ENCODE assay signal across 19 cellular contexts in genomic region chr2:31217465-31218200, GRCh38. TPM values are rescaled to one million over a fixed set of nuclear protein-coding genes. Genes with fewer than 3 reads are reported as not detected.
A peak's percentile ranks its signal among the peaks of the same experiment; 100 is the strongest.
DNase-seq lines count a peak whose midpoint lies in the region; ATAC-seq, FAIRE-seq and TF ChIP-seq lines count a peak whose summit lies in the region.
"Had no signal": no experiment of that assay in that cellular context is flagged by ENCODE, and none has a peak within 500 bp of the region (broad histone marks: within the 10 kb centered on the region; RNA-seq: fewer than 3 reads in every experiment).

TSS of gene CAPN14 (minus strand) at chr2:31217515. CDS start at chr2:31205447, 12,068 bp downstream.

- no peak for FAIRE-seq in frontal cortex (lab: Jason Lieb, UNC)

- peak; percentile 38 for ATAC-seq in GM18868 (IDR thresholded peaks at IDR 0.05; ENCODE audit: unreplicated experiment)
- ATAC-seq: left ventricle myocardium superior, sciatic nerve had no signal

- H3K23ac ChIP-seq in mesendoderm (ENCODE audit: low read length) = no peak within 1 kb of the TSS

- H2BK15ac ChIP-seq in mesendoderm (replicated peaks; ENCODE audit: low read depth) = no peak within 1 kb of the TSS

- no peak within 1 kb of the TSS for H4K5ac ChIP-seq in mesendoderm (ENCODE audit: low read length)

- H3K4ac ChIP-seq in mesendoderm (ENCODE audit: low read depth, low read length) = no peak within 1 kb of the TSS

- peaks cover 90 to 100% (median 99%) of the 10 kb centered on the region in 10 experiments for H3K4me1 ChIP-seq in BLaER1 treated with 17β-estradiol and CSF1 and Interleukin-3, amounts not matched to agents 10 nM and 100 nM
- peaks cover 5% of the 10 kb centered on the region for H3K4me1 ChIP-seq in mesendoderm (ENCODE audit: control insufficient read depth, low read depth, low read length)
- H3K4me1 ChIP-seq in Caco-2 = 0 out of 2 replicates have a peak, but pooled peaks cover 7% of the 10 kb centered on the region
- H3K4me1 ChIP-seq: SJSA1 had no signal

- H3K56ac ChIP-seq in mesendoderm (ENCODE audit: low read length) = no peak within 1 kb of the TSS

- POLR2A ChIA-PET in Caco-2 (lab: Charles Lee) = no interaction called here

- no peak for TF ChIP-seq CTCF in Caco-2 (IDR thresholded peaks at IDR 0.05; ENCODE audit: insufficient read depth in 1 of 2, low read depth in 1 of 2, low read length in 1 of 2, severe bottlenecking in 1 of 2, unreplicated experiment in 1 of 2)

- no peaks in the 10 kb centered on the region for H3K9me3 ChIP-seq in BLaER1 treated with 17β-estradiol and CSF1 and Interleukin-3, amounts not matched to agents 10 nM and 100 nM (replicated peaks in 1 of 11)
- no peaks in the 10 kb centered on the region for H3K9me3 ChIP-seq in Caco-2
- H3K9me3 ChIP-seq: SJSA1, tibial nerve had no signal

- CTCF ChIA-PET in Caco-2 (lab: Charles Lee) = no interaction called here

- H3K27me3 ChIP-seq in BLaER1 treated with 17β-estradiol and CSF1 and Interleukin-3, amounts not matched to agents 10 nM and 100 nM = no peaks in the 10 kb centered on the region
- H3K27me3 ChIP-seq in mesendoderm (ENCODE audit: insufficient read depth, low read length, poor library complexity) = no peaks in the 10 kb centered on the region
- H3K27me3 ChIP-seq in Caco-2 (replicated peaks; ENCODE audit: control insufficient read depth, insufficient read depth, low read length) = no peaks in the 10 kb centered on the region; the same call in 1 of the 2 replicates
- H3K27me3 ChIP-seq: tibial nerve had no signal

- no TSS peak for BruUV-seq in Caco-2 (replicated peaks; lab: Mats Ljungman, UMichigan)

- peak within 1 kb of the TSS in 8 of 11 experiments; percentile 80 to 86 (median 84); a peak in 16 of 22 replicates for H3K9ac ChIP-seq in BLaER1 treated with 17β-estradiol and CSF1 and Interleukin-3, amounts not matched to agents 10 nM and 100 nM
- no peak within 1 kb of the TSS for H3K9ac ChIP-seq in mesendoderm (ENCODE audit: low read length)

- intact Hi-C loops in Caco-2 (cut with micrococcal nuclease; ENCODE audit: unreplicated experiment) = no loop called here

- WGBS in mesendoderm (ENCODE audit: extremely low coverage, insufficient coverage, low lambda C conversion rate) = no CpG with 5 or more reads among the region's 6 CpGs

- no peak within 1 kb of the TSS for H2BK120ac ChIP-seq in mesendoderm (ENCODE audit: low read depth, low read length)

- H3K36me3 Mint-ChIP-seq in T-helper 2 cell treated with Interferon-gamma antibody and Interleukin-4, amounts not matched to agents 5 μg/mL and 100 μg/mL, for 36 hours (ENCODE audit: low read depth) = no peaks in the 10 kb centered on the region
- no peaks in the 10 kb centered on the region for H3K36me3 Mint-ChIP-seq in Caco-2 (ENCODE audit: insufficient read depth, unreplicated experiment)

- peaks cover 54% of the 10 kb centered on the region for H3K4me1 Mint-ChIP-seq in T-helper 2 cell treated with Interferon-gamma antibody and Interleukin-4, amounts not matched to agents 5 μg/mL and 100 μg/mL, for 36 hours (ENCODE audit: low read depth)
- no peaks in the 10 kb centered on the region for H3K4me1 Mint-ChIP-seq in Caco-2 (ENCODE audit: low read depth, unreplicated experiment)

- no peak for DNase-seq in T-helper 2 cell treated with Interferon-gamma antibody and Interleukin-4, amounts not matched to agents 5 μg/mL and 100 μg/mL, for 36 hours (ENCODE audit: low spot score)
- DNase-seq in mesendoderm = peak; percentile 51
- DNase-seq in frontal cortex (ENCODE audit: low spot score in 2 of 2) = no peak
- DNase-seq in NCI-H1417 treated with DMSO at 0.1 percent for 48 hours (lab: John Stamatoyannopoulos, UW) = no peak
- no peak for DNase-seq in Caco-2
- no peak for DNase-seq in NCI-H748 (lab: John Stamatoyannopoulos, UW; ENCODE audit: unreplicated experiment)
- DNase-seq: activated gamma-delta T cell; dermis blood vessel endothelial cell; H7; IMR-90; left ventricle myocardium superior; NCI-H1092; NCI-H2171; stimulated activated CD4-positive, alpha-beta T cell treated with anti-CD3 and anti-CD28 coated beads, Interleukin-4, amount 100 ng/mL, for 1 hour had no signal

- H3K27ac ChIP-seq in BLaER1 treated with 17β-estradiol and CSF1 and Interleukin-3, amounts not matched to agents 10 nM and 100 nM = peak within 1 kb of the TSS; percentile 93 to 99 (median 95)
- H3K27ac ChIP-seq in mesendoderm (ENCODE audit: low read depth, low read length) = no peak within 1 kb of the TSS
- H3K27ac ChIP-seq: SJSA1 had no signal

- no peaks in the 10 kb centered on the region for H3K79me2 ChIP-seq in mesendoderm (ENCODE audit: control insufficient read depth, insufficient read depth, low read length)

- peak within 1 kb of the TSS; percentile 69 for H3K27ac Mint-ChIP-seq in T-helper 2 cell treated with Interferon-gamma antibody and Interleukin-4, amounts not matched to agents 5 μg/mL and 100 μg/mL, for 36 hours
- H3K27ac Mint-ChIP-seq in Caco-2 (ENCODE audit: unreplicated experiment) = no peak within 1 kb of the TSS

- no peaks in the 10 kb centered on the region for H3K36me3 ChIP-seq in BLaER1 treated with 17β-estradiol and CSF1 and Interleukin-3, amounts not matched to agents 10 nM and 100 nM
- H3K36me3 ChIP-seq in mesendoderm (ENCODE audit: control insufficient read depth, insufficient read depth, low read length) = no peaks in the 10 kb centered on the region
- no peaks in the 10 kb centered on the region for H3K36me3 ChIP-seq in Caco-2 (ENCODE audit: control insufficient read depth, insufficient read depth, low read length)
- H3K36me3 ChIP-seq: SJSA1, tibial nerve had no signal

- H4K20me1 ChIP-seq in BLaER1 treated with 17β-estradiol and CSF1 and Interleukin-3, amounts not matched to agents 10 nM and 100 nM = no peaks in the 10 kb centered on the region

- no peak within 1 kb of the TSS for H4K8ac ChIP-seq in mesendoderm (ENCODE audit: low read depth, low read length)

- peaks cover 9% of the 10 kb centered on the region for H3K27me3 Mint-ChIP-seq in T-helper 2 cell treated with Interferon-gamma antibody and Interleukin-4, amounts not matched to agents 5 μg/mL and 100 μg/mL, for 36 hours (ENCODE audit: low read depth)
- H3K27me3 Mint-ChIP-seq in Caco-2 (ENCODE audit: insufficient read depth, unreplicated experiment) = peaks cover 9% of the 10 kb centered on the region

- H2BK5ac ChIP-seq in mesendoderm (ENCODE audit: low read length) = no peak within 1 kb of the TSS

- H3K79me1 ChIP-seq in mesendoderm (ENCODE audit: low read length) = no peaks in the 10 kb centered on the region

- H3K18ac ChIP-seq in mesendoderm (ENCODE audit: low read length) = peak within 1 kb of the TSS; percentile 39

- H3K4me2 ChIP-seq in BLaER1 treated with 17β-estradiol and CSF1 and Interleukin-3, amounts not matched to agents 10 nM and 100 nM = peak within 1 kb of the TSS; percentile 83 to 95 (median 90)
- H3K4me2 ChIP-seq in mesendoderm (ENCODE audit: low read length) = no peak within 1 kb of the TSS

- no peak within 1 kb of the TSS for H3K4me3 ChIP-seq in BLaER1 treated with 17β-estradiol and CSF1 and Interleukin-3, amounts not matched to agents 10 nM and 100 nM
- H3K4me3 ChIP-seq in mesendoderm (ENCODE audit: low read length) = no peak within 1 kb of the TSS
- H3K4me3 ChIP-seq in Caco-2 (ENCODE audit: low read depth, low read length) = no peak within 1 kb of the TSS
- H3K4me3 ChIP-seq: SJSA1, tibial nerve had no signal

- no peak within 1 kb of the TSS for H2AK5ac ChIP-seq in mesendoderm (ENCODE audit: low read length)

- no peaks in the 10 kb centered on the region for H3K9me3 Mint-ChIP-seq in T-helper 2 cell treated with Interferon-gamma antibody and Interleukin-4, amounts not matched to agents 5 μg/mL and 100 μg/mL, for 36 hours
- no peaks in the 10 kb centered on the region for H3K9me3 Mint-ChIP-seq in Caco-2 (ENCODE audit: unreplicated experiment)

- peak within 1 kb of the TSS; percentile 13 for H3K4me3 Mint-ChIP-seq in T-helper 2 cell treated with Interferon-gamma antibody and Interleukin-4, amounts not matched to agents 5 μg/mL and 100 μg/mL, for 36 hours
- no peak within 1 kb of the TSS for H3K4me3 Mint-ChIP-seq in Caco-2 (ENCODE audit: unreplicated experiment)

RNA-seq across cellular contexts. Expression of gene CAPN14, which starts in this region (rescaled TPM):
- polyA plus RNA-seq in mesendoderm (2013, experiment 1 of 2) = 0.10 TPM
- polyA plus RNA-seq in mesendoderm (2013, experiment 2 of 2) = 0.07 TPM
- total RNA-seq in frontal cortex (0.82 TPM), Caco-2 (2022) (0.21 and 0.23 TPM in 2 replicates)
- total RNA-seq: dermis blood vessel endothelial cell, SJSA1, tibial nerve had no signal
